In genomic region chr19:5719274-5719960, GRCh38 we compare ENCODE assay signal across 1 cellular context.
TF ChIP-seq lines count a peak whose summit lies in the region.

No MANE protein-coding gene starts in this region.

TF ChIP-seq in K562, 482 proteins besides CTCF, POLR2A, EP300 and RAD21 (continued from another document and continues in another):
- TF ChIP-seq, protein P1, sequence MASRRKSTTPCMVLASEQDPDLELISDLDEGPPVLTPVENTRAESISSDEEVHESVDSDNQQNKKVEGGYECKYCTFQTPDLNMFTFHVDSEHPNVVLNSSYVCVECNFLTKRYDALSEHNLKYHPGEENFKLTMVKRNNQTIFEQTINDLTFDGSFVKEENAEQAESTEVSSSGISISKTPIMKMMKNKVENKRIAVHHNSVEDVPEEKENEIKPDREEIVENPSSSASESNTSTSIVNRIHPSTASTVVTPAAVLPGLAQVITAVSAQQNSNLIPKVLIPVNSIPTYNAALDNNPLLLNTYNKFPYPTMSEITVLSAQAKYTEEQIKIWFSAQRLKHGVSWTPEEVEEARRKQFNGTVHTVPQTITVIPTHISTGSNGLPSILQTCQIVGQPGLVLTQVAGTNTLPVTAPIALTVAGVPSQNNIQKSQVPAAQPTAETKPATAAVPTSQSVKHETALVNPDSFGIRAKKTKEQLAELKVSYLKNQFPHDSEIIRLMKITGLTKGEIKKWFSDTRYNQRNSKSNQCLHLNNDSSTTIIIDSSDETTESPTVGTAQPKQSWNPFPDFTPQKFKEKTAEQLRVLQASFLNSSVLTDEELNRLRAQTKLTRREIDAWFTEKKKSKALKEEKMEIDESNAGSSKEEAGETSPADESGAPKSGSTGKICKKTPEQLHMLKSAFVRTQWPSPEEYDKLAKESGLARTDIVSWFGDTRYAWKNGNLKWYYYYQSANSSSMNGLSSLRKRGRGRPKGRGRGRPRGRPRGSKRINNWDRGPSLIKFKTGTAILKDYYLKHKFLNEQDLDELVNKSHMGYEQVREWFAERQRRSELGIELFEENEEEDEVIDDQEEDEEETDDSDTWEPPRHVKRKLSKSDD (conservative IDR thresholded peaks at IDR 0.05; ENCODE audit: low read length): no peak
- TF ChIP-seq UBTF (IDR thresholded peaks at IDR 0.05; ENCODE audit: borderline replicate concordance in 1 of 2, low read depth in 2 of 2, low read length in 2 of 2) (0 out of 4 replicates have a peak, but pooled peaks of 1 of the 2 experiments have one; percentile 52), IFI16 (CRISPR knock-in tag; IDR thresholded peaks at IDR 0.05) (no peak), KHSRP (IDR thresholded peaks at IDR 0.05) (no peak), CHD4 (IDR thresholded peaks at IDR 0.05; ENCODE audit: insufficient read depth, insufficient replicate concordance, low read depth, low read length, poor library complexity, severe bottlenecking) (no peak), CEBPG (CRISPR knock-in tag; IDR thresholded peaks at IDR 0.05) (peak; percentile 65), CEBPG (tag; conservative IDR thresholded peaks at IDR 0.05 in 1 of 2, IDR thresholded peaks at IDR 0.05 in 1 of 2) (peak; percentile 42 to 84; a peak in 2 of 4 replicates), ZNF57 (CRISPR knock-in tag; IDR thresholded peaks at IDR 0.05) (no peak), ZNF316 (IDR thresholded peaks at IDR 0.05) (no peak), IRF1 (CRISPR knock-in tag; IDR thresholded peaks at IDR 0.05; ENCODE audit: borderline replicate concordance) (no peak), GATA2 (CRISPR knock-in tag; IDR thresholded peaks at IDR 0.05) (no peak), ETV5 (CRISPR knock-in tag; IDR thresholded peaks at IDR 0.05; ENCODE audit: low read depth) (0 out of 2 replicates have a peak, but pooled peaks have one; percentile 6), ZC3H11A (IDR thresholded peaks at IDR 0.05; ENCODE audit: low read depth, low read length) (no peak), SPI1 (IDR thresholded peaks at IDR 0.05; ENCODE audit: borderline replicate concordance, low read depth, low read length) (no peak), KDM1A (IDR thresholded peaks at IDR 0.05) (no peak), NCOA1 (IDR thresholded peaks at IDR 0.05; ENCODE audit: low read depth) (no peak)
- TF ChIP-seq, protein P2, sequence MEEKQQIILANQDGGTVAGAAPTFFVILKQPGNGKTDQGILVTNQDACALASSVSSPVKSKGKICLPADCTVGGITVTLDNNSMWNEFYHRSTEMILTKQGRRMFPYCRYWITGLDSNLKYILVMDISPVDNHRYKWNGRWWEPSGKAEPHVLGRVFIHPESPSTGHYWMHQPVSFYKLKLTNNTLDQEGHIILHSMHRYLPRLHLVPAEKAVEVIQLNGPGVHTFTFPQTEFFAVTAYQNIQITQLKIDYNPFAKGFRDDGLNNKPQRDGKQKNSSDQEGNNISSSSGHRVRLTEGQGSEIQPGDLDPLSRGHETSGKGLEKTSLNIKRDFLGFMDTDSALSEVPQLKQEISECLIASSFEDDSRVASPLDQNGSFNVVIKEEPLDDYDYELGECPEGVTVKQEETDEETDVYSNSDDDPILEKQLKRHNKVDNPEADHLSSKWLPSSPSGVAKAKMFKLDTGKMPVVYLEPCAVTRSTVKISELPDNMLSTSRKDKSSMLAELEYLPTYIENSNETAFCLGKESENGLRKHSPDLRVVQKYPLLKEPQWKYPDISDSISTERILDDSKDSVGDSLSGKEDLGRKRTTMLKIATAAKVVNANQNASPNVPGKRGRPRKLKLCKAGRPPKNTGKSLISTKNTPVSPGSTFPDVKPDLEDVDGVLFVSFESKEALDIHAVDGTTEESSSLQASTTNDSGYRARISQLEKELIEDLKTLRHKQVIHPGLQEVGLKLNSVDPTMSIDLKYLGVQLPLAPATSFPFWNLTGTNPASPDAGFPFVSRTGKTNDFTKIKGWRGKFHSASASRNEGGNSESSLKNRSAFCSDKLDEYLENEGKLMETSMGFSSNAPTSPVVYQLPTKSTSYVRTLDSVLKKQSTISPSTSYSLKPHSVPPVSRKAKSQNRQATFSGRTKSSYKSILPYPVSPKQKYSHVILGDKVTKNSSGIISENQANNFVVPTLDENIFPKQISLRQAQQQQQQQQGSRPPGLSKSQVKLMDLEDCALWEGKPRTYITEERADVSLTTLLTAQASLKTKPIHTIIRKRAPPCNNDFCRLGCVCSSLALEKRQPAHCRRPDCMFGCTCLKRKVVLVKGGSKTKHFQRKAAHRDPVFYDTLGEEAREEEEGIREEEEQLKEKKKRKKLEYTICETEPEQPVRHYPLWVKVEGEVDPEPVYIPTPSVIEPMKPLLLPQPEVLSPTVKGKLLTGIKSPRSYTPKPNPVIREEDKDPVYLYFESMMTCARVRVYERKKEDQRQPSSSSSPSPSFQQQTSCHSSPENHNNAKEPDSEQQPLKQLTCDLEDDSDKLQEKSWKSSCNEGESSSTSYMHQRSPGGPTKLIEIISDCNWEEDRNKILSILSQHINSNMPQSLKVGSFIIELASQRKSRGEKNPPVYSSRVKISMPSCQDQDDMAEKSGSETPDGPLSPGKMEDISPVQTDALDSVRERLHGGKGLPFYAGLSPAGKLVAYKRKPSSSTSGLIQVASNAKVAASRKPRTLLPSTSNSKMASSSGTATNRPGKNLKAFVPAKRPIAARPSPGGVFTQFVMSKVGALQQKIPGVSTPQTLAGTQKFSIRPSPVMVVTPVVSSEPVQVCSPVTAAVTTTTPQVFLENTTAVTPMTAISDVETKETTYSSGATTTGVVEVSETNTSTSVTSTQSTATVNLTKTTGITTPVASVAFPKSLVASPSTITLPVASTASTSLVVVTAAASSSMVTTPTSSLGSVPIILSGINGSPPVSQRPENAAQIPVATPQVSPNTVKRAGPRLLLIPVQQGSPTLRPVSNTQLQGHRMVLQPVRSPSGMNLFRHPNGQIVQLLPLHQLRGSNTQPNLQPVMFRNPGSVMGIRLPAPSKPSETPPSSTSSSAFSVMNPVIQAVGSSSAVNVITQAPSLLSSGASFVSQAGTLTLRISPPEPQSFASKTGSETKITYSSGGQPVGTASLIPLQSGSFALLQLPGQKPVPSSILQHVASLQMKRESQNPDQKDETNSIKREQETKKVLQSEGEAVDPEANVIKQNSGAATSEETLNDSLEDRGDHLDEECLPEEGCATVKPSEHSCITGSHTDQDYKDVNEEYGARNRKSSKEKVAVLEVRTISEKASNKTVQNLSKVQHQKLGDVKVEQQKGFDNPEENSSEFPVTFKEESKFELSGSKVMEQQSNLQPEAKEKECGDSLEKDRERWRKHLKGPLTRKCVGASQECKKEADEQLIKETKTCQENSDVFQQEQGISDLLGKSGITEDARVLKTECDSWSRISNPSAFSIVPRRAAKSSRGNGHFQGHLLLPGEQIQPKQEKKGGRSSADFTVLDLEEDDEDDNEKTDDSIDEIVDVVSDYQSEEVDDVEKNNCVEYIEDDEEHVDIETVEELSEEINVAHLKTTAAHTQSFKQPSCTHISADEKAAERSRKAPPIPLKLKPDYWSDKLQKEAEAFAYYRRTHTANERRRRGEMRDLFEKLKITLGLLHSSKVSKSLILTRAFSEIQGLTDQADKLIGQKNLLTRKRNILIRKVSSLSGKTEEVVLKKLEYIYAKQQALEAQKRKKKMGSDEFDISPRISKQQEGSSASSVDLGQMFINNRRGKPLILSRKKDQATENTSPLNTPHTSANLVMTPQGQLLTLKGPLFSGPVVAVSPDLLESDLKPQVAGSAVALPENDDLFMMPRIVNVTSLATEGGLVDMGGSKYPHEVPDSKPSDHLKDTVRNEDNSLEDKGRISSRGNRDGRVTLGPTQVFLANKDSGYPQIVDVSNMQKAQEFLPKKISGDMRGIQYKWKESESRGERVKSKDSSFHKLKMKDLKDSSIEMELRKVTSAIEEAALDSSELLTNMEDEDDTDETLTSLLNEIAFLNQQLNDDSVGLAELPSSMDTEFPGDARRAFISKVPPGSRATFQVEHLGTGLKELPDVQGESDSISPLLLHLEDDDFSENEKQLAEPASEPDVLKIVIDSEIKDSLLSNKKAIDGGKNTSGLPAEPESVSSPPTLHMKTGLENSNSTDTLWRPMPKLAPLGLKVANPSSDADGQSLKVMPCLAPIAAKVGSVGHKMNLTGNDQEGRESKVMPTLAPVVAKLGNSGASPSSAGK (IDR thresholded peaks at IDR 0.05): no peak
- TF ChIP-seq, protein P3, sequence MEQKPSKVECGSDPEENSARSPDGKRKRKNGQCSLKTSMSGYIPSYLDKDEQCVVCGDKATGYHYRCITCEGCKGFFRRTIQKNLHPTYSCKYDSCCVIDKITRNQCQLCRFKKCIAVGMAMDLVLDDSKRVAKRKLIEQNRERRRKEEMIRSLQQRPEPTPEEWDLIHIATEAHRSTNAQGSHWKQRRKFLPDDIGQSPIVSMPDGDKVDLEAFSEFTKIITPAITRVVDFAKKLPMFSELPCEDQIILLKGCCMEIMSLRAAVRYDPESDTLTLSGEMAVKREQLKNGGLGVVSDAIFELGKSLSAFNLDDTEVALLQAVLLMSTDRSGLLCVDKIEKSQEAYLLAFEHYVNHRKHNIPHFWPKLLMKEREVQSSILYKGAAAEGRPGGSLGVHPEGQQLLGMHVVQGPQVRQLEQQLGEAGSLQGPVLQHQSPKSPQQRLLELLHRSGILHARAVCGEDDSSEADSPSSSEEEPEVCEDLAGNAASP (IDR thresholded peaks at IDR 0.05): no peak
- TF ChIP-seq, protein P4, sequence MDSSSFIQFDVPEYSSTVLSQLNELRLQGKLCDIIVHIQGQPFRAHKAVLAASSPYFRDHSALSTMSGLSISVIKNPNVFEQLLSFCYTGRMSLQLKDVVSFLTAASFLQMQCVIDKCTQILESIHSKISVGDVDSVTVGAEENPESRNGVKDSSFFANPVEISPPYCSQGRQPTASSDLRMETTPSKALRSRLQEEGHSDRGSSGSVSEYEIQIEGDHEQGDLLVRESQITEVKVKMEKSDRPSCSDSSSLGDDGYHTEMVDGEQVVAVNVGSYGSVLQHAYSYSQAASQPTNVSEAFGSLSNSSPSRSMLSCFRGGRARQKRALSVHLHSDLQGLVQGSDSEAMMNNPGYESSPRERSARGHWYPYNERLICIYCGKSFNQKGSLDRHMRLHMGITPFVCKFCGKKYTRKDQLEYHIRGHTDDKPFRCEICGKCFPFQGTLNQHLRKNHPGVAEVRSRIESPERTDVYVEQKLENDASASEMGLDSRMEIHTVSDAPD (CRISPR knock-in tag; IDR thresholded peaks at IDR 0.05): no peak
- TF ChIP-seq, protein P5, sequence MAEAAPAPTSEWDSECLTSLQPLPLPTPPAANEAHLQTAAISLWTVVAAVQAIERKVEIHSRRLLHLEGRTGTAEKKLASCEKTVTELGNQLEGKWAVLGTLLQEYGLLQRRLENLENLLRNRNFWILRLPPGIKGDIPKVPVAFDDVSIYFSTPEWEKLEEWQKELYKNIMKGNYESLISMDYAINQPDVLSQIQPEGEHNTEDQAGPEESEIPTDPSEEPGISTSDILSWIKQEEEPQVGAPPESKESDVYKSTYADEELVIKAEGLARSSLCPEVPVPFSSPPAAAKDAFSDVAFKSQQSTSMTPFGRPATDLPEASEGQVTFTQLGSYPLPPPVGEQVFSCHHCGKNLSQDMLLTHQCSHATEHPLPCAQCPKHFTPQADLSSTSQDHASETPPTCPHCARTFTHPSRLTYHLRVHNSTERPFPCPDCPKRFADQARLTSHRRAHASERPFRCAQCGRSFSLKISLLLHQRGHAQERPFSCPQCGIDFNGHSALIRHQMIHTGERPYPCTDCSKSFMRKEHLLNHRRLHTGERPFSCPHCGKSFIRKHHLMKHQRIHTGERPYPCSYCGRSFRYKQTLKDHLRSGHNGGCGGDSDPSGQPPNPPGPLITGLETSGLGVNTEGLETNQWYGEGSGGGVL (CRISPR knock-in tag; IDR thresholded peaks at IDR 0.05): no peak
